12 cellular contexts compared by ENCODE assay signal in the genomic region with DNA sequence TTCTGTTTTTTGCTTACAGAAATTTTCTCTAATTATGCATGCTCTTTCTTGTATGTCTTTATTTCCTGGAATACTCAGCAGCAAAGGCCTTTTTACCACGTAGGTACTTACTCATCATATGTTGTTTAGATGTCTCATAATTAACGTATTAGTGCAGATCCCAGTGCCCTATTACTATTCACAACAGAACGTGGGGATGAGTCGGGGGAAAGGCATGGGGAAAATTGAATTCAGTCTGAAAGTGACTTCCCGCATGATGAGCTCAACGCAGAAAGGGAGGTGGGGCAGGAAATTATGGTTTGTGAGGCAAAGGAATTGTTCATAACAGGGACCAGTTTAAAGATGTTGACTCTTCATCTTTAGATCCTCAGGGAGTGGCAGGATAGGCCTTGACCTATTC. TPM values are rescaled to one million over a fixed set of nuclear protein-coding genes. Genes with fewer than 3 reads are reported as not detected.
DNase-seq lines count a peak whose midpoint lies in the region; TF ChIP-seq lines count a peak whose summit lies in the region.
"Had no signal": no experiment of that assay in that cellular context is flagged by ENCODE, and none has a peak within 500 bp of the region (broad histone marks: within the 10 kb centered on the region; RNA-seq: fewer than 3 reads in every experiment).

No MANE protein-coding gene starts in this region.

- peak overlapping the region; percentile 89 for H3K27ac Mint-ChIP-seq in HFFc6
- H3K27ac Mint-ChIP-seq: activated naive CD4-positive, alpha-beta T cell treated with anti-CD3 and anti-CD28 coated beads, Interleukin-2, amount 50 U/mL, for 24 hours had no signal

- no peaks in the 10 kb centered on the region for H3K27me3 ChIP-seq in dorsolateral prefrontal cortex

- no peaks in the 10 kb centered on the region for H3K36me3 Mint-ChIP-seq in HFFc6 (ENCODE audit: low read depth)
- H3K36me3 Mint-ChIP-seq: activated naive CD4-positive, alpha-beta T cell treated with anti-CD3 and anti-CD28 coated beads, Interleukin-2, amount 50 U/mL, for 24 hours had no signal

- no peaks in the 10 kb centered on the region for H3K9me3 Mint-ChIP-seq in HFFc6
- H3K9me3 Mint-ChIP-seq: activated naive CD4-positive, alpha-beta T cell treated with anti-CD3 and anti-CD28 coated beads, Interleukin-2, amount 50 U/mL, for 24 hours had no signal

- peak overlapping the region; percentile 76 for H3K4me3 Mint-ChIP-seq in HFFc6
- H3K4me3 Mint-ChIP-seq: activated naive CD4-positive, alpha-beta T cell treated with anti-CD3 and anti-CD28 coated beads, Interleukin-2, amount 50 U/mL, for 24 hours had no signal

- peaks cover 45% of the 10 kb centered on the region for H3K4me1 Mint-ChIP-seq in HFFc6 (ENCODE audit: low read depth)
- H3K4me1 Mint-ChIP-seq: activated naive CD4-positive, alpha-beta T cell treated with anti-CD3 and anti-CD28 coated beads, Interleukin-2, amount 50 U/mL, for 24 hours had no signal

- DNase-seq in HFFc6 (peak; percentile 96), SW480 (ENCODE audit: low spot score) (peak; percentile 46), fibroblast of the aortic adventitia (ENCODE audit: low read depth) (peak; percentile 70), retinal pigment epithelial cell (ENCODE audit: low read depth) (peak; percentile 25), SIG-M5 treated with dmso at 0.1 percent for 504 hours (lab: John Stamatoyannopoulos, UW; ENCODE audit: unreplicated experiment) (no peak), dorsolateral prefrontal cortex (no peak), NCI-H774 (lab: John Stamatoyannopoulos, UW) (no peak)
- no peak for DNase-seq in stimulated activated CD4-positive, alpha-beta T cell treated with anti-CD3 and anti-CD28 coated beads, Interleukin-4, amount 100 ng/mL, for 24 hours
- DNase-seq: activated CD4-positive, CD25-positive, alpha-beta regulatory T cell treated with anti-CD3 and anti-CD28 coated beads, Interleukin-2, amount 50 U/mL, for 72 hours; stimulated activated CD4-positive, alpha-beta T cell treated with anti-CD3 and anti-CD28 coated beads, Interleukin-4, amount 100 ng/mL, for 1 hour had no signal

- intact Hi-C loops in dorsolateral prefrontal cortex (cut with DNase I) = no loop called here

- H3K4me3 ChIP-seq in fibroblast of the aortic adventitia (ENCODE audit: low read depth, low read length) (no peak overlapping the region), retinal pigment epithelial cell (ENCODE audit: low read length) (no peak overlapping the region), dorsolateral prefrontal cortex (no peak overlapping the region)
- H3K4me3 ChIP-seq: thoracic aorta had no signal

- no peak for TF ChIP-seq CTCF in HFFc6 (IDR thresholded peaks at IDR 0.05)
- no peak for TF ChIP-seq CTCF in fibroblast of the aortic adventitia (IDR thresholded peaks at IDR 0.05; ENCODE audit: insufficient read depth, low read length)
- TF ChIP-seq CTCF in retinal pigment epithelial cell (conservative IDR thresholded peaks at IDR 0.05; ENCODE audit: low read depth, low read length) = no peak
- TF ChIP-seq CTCF in dorsolateral prefrontal cortex (IDR thresholded peaks at IDR 0.05 in 54 of 56, conservative IDR thresholded peaks at IDR 0.05 in 2 of 56; ENCODE audit: low read depth in 1 of 56, partially characterized antibody in 56 of 56) = no peak

- H3K27ac ChIP-seq in dorsolateral prefrontal cortex = no peak overlapping the region
- H3K27ac ChIP-seq: thoracic aorta had no signal

- no peaks in the 10 kb centered on the region for H3K27me3 Mint-ChIP-seq in HFFc6 (ENCODE audit: insufficient read depth)

RNA-seq across cellular contexts. Expression of a gene that starts 1.9 kb away (rescaled TPM):
- total RNA-seq in HFFc6 (2021; fragmentation: NEBNext Ultra II Directional; extraction: Animal tissue kit (Norgen Biotek cat#: 25700)) = not detected
- total RNA-seq in fibroblast of the aortic adventitia (ENCODE audit: low replicate concordance) = 0.09 TPM in 1 of 2 replicates, not detected in the other
- total RNA-seq in dorsolateral prefrontal cortex = not detected
- total RNA-seq: thoracic aorta had no signal

Comparison
In these comparisons a context has a peak if more than half of its experiments do, and no peak if none do; other contexts are left out.
1. DNase-seq: peak in HFFc6 (single experiment), SW480 (single experiment), fibroblast of the aortic adventitia (single experiment) and retinal pigment epithelial cell (single experiment); none in SIG-M5 treated with dmso at 0.1 percent for 504 hours (single experiment), dorsolateral prefrontal cortex (0 of 10), NCI-H774 (single experiment) and stimulated activated CD4-positive, alpha-beta T cell treated with anti-CD3 and anti-CD28 coated beads, Interleukin-4, amount 100 ng/mL, for 24 hours (single experiment).